Comparison of ENCODE assay signal across 14 cellular contexts in the genomic region with DNA sequence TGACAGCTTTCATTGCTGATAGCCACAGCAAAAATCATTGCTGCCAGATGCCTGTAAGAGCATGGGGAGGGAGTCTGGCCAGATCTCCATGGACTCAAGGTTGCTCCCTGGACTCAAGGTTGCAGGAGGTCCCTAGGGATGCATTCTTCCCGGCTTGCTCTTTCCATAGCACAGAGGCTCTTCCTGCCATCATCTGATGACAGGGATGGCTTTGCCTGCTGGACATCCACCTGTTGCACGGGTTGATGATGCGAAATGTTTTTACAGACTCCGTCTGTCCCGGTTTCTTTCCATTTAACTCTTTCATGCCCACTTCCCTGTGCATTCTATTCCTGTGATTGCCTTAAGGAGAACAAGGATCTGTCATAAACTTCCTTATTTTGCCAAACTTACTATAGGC.
DNase-seq lines count a peak whose midpoint lies in the region; ATAC-seq and TF ChIP-seq lines count a peak whose summit lies in the region.
"Had no signal": no experiment of that assay in that cellular context is flagged by ENCODE, and none has a peak within 500 bp of the region (broad histone marks: within the 10 kb centered on the region; RNA-seq: fewer than 3 reads in every experiment).

No MANE protein-coding gene starts in this region.

- H3K4me3 ChIP-seq in BLaER1 treated with 17β-estradiol and CSF1 and Interleukin-3, amounts not matched to agents 10 nM and 100 nM = no peak overlapping the region
- no peak overlapping the region for H3K4me3 ChIP-seq in thyroid gland (replicated peaks in 1 of 3)
- no peak overlapping the region for H3K4me3 ChIP-seq in tibial artery
- H3K4me3 ChIP-seq: BLaER1, GM23248 had no signal

- no peak overlapping the region for H3K9ac ChIP-seq in BLaER1 treated with 17β-estradiol and CSF1 and Interleukin-3, amounts not matched to agents 10 nM and 100 nM
- H3K9ac ChIP-seq: BLaER1, GM23248 had no signal

- H3K36me3 ChIP-seq in BLaER1 treated with 17β-estradiol and CSF1 and Interleukin-3, amounts not matched to agents 10 nM and 100 nM = no peaks in the 10 kb centered on the region
- H3K36me3 ChIP-seq in thyroid gland (no peaks in the 10 kb centered on the region), tibial artery (no peaks in the 10 kb centered on the region)
- H3K36me3 ChIP-seq: BLaER1 had no signal

- H4K20me1 ChIP-seq in BLaER1 treated with 17β-estradiol and CSF1 and Interleukin-3, amounts not matched to agents 10 nM and 100 nM = no peaks in the 10 kb centered on the region
- H4K20me1 ChIP-seq: BLaER1 had no signal

- no peak for ATAC-seq in HG03342 (IDR thresholded peaks at IDR 0.05; ENCODE audit: unreplicated experiment)
- ATAC-seq: HCT116 had no signal

- TF ChIP-seq CTCF in thyroid gland (IDR thresholded peaks at IDR 0.05) = no peak
- no peak for TF ChIP-seq CTCF in tibial artery (IDR thresholded peaks at IDR 0.05)

- 18 to 20% methylated on average over 5 of the region's 5 CpGs for WGBS in thyroid gland, 2 donors

- peak overlapping the region in 9 of 11 experiments; percentile 11 to 84 (median 73); a peak in 18 of 22 replicates for H3K4me2 ChIP-seq in BLaER1 treated with 17β-estradiol and CSF1 and Interleukin-3, amounts not matched to agents 10 nM and 100 nM
- H3K4me2 ChIP-seq: BLaER1 had no signal

- TF ChIP-seq POLR2A in thyroid gland (IDR thresholded peaks at IDR 0.05) = no peak

- H3K9me3 ChIP-seq in BLaER1 treated with 17β-estradiol and CSF1 and Interleukin-3, amounts not matched to agents 10 nM and 100 nM (replicated peaks in 1 of 11) = no peaks in the 10 kb centered on the region
- H3K9me3 ChIP-seq in thyroid gland = no peaks in the 10 kb centered on the region
- H3K9me3 ChIP-seq in tibial artery = no peaks in the 10 kb centered on the region
- H3K9me3 ChIP-seq: BLaER1 had no signal

- no peak overlapping the region for H3K27ac ChIP-seq in BLaER1 treated with 17β-estradiol and CSF1 and Interleukin-3, amounts not matched to agents 10 nM and 100 nM
- no peak overlapping the region for H3K27ac ChIP-seq in thyroid gland
- peak overlapping the region in 1 of 2 donors; percentile 74 for H3K27ac ChIP-seq in tibial artery
- H3K27ac ChIP-seq: BLaER1, GM23248 had no signal

- H3K4me1 ChIP-seq in BLaER1 treated with 17β-estradiol and CSF1 and Interleukin-3, amounts not matched to agents 10 nM and 100 nM = peaks cover 0 to 54% (median 45%) of the 10 kb centered on the region in 10 experiments; a peak in 17 of 20 replicates
- no peaks in the 10 kb centered on the region for H3K4me1 ChIP-seq in thyroid gland
- peaks cover 0 to 46% (median 33%) of the 10 kb centered on the region in 4 donors for H3K4me1 ChIP-seq in tibial artery

- H3K27me3 ChIP-seq in BLaER1 treated with 17β-estradiol and CSF1 and Interleukin-3, amounts not matched to agents 10 nM and 100 nM = no peaks in the 10 kb centered on the region; a peak in 1 of 22 replicates
- H3K27me3 ChIP-seq in thyroid gland (no peaks in the 10 kb centered on the region), tibial artery (no peaks in the 10 kb centered on the region)
- H3K27me3 ChIP-seq: BLaER1 had no signal

- peak; percentile 10 for DNase-seq in A172 (ENCODE audit: low spot score)
- DNase-seq in dermis blood vessel endothelial cell = peak; percentile 4
- peak; percentile 50 for DNase-seq in myocyte (ENCODE audit: low read depth)
- DNase-seq in thyroid gland = no peak
- no peak for DNase-seq in tibial artery
- DNase-seq: AML-193; CD4-positive, CD25-positive, alpha-beta regulatory T cell; DMS53; GF-D8; GM23248 had no signal

- intact Hi-C loops in thyroid gland (cut with DNase I) (no loop called here), tibial artery (cut with DNase I; ENCODE audit: low total_unique reads) (no loop called here)

Comparison
In these comparisons a context has a peak if more than half of its experiments do, and no peak if none do; other contexts are left out.
1. DNase-seq: peak in A172 (single experiment), dermis blood vessel endothelial cell (single experiment) and myocyte (single experiment); none in thyroid gland (0 of 2) and tibial artery (0 of 2).